In genomic region chr4:151917145-151917775, GRCh38 we compare ENCODE assay signal across 30 cellular contexts.
A peak's percentile ranks its signal among the peaks of the same experiment; 100 is the strongest.
DNase-seq lines count a peak whose midpoint lies in the region; ATAC-seq and TF ChIP-seq lines count a peak whose summit lies in the region.
"Had no signal": no experiment of that assay in that cellular context is flagged by ENCODE, and none has a peak within 500 bp of the region (broad histone marks: within the 10 kb centered on the region; RNA-seq: fewer than 3 reads in every experiment).

No MANE protein-coding gene starts in this region.

- peaks cover 8% of the 10 kb centered on the region for H3K4me1 ChIP-seq in Loucy (ENCODE audit: insufficient read depth, low read length, poor library complexity, severe bottlenecking)
- H3K4me1 ChIP-seq in CD8-positive, alpha-beta T cell (ENCODE audit: insufficient read depth, low read length) = no peaks in the 10 kb centered on the region
- H3K4me1 ChIP-seq: left ventricle myocardium inferior, SJCRH30, transverse colon had no signal

- POLR2A ChIA-PET in CD8-positive, alpha-beta T cell (lab: Charles Lee) = interaction anchor here (0.8 kb wide), 1 partner anchor 15 kb away, joined by 3 read pairs; no protein-coding TSS in a partner anchor

- H3K4me2 ChIP-seq in Loucy (ENCODE audit: low read depth, low read length, poor library complexity, severe bottlenecking) = no peak overlapping the region

- intact Hi-C loops in CD8-positive, alpha-beta T cell (cut with DNase I, micrococcal nuclease) = no loop called here

- H3K79me2 ChIP-seq in Loucy (ENCODE audit: insufficient read depth, low read length) = no peaks in the 10 kb centered on the region

- no peaks in the 10 kb centered on the region for H3K9me2 ChIP-seq in Loucy (replicated peaks; ENCODE audit: low read depth, low read length)

- H3F3A ChIP-seq in Loucy (ENCODE audit: low read depth) = no peaks in the 10 kb centered on the region

- no peak overlapping the region for H3K27ac Mint-ChIP-seq in CD8-positive, alpha-beta T cell
- no peak overlapping the region for H3K27ac Mint-ChIP-seq in nephron progenitor cell
- H3K27ac Mint-ChIP-seq: activated CD4-positive, alpha-beta T cell treated with anti-CD3 and anti-CD28 coated beads for 36 hours; activated CD8-positive, alpha-beta T cell treated with anti-CD3 and anti-CD28 coated beads, Interleukin-2, amount 10 ng/mL, durations not matched to agents 7 days and 5 days; activated naive CD8-positive, alpha-beta T cell; naive B cell; stimulated activated memory B cell treated with anti-CD40 and anti-IgM and Interleukin-4, amounts not matched to agents 10 μg/mL and 1 μg/mL and 100 μg/mL, for 72 hours had no signal

- no peak overlapping the region for H3K4me3 ChIP-seq in Loucy (ENCODE audit: low read length, poor library complexity, severe bottlenecking)
- no peak overlapping the region for H3K4me3 ChIP-seq in choroid plexus epithelial cell (ENCODE audit: low read depth, low read length)
- no peak overlapping the region for H3K4me3 ChIP-seq in CD8-positive, alpha-beta T cell (ENCODE audit: low read depth, low read length)
- H3K4me3 ChIP-seq: BLaER1 treated with 17β-estradiol and CSF1 and Interleukin-3, amounts not matched to agents 10 nM and 100 nM; coronary artery; left ventricle myocardium inferior; SJCRH30; transverse colon had no signal

- CTCF ChIA-PET in CD8-positive, alpha-beta T cell (lab: Charles Lee) = no interaction called here

- no peaks in the 10 kb centered on the region for H3K36me3 Mint-ChIP-seq in CD8-positive, alpha-beta T cell
- no peaks in the 10 kb centered on the region for H3K36me3 Mint-ChIP-seq in nephron progenitor cell (ENCODE audit: low read depth)
- H3K36me3 Mint-ChIP-seq: naive B cell; stimulated activated memory B cell treated with anti-CD40 and anti-IgM and Interleukin-4, amounts not matched to agents 10 μg/mL and 1 μg/mL and 100 μg/mL, for 72 hours had no signal

- no peaks in the 10 kb centered on the region for H3K9me3 ChIP-seq in Loucy (ENCODE audit: insufficient read depth, low read depth, low read length)
- no peaks in the 10 kb centered on the region for H3K9me3 ChIP-seq in CD8-positive, alpha-beta T cell (ENCODE audit: low read length)
- H3K9me3 ChIP-seq: SJCRH30, transverse colon had no signal

- no peak overlapping the region for H3K4me3 Mint-ChIP-seq in CD8-positive, alpha-beta T cell
- no peak overlapping the region for H3K4me3 Mint-ChIP-seq in nephron progenitor cell
- H3K4me3 Mint-ChIP-seq: activated CD4-positive, alpha-beta T cell treated with anti-CD3 and anti-CD28 coated beads for 36 hours; activated CD8-positive, alpha-beta T cell treated with anti-CD3 and anti-CD28 coated beads, Interleukin-2, amount 10 ng/mL, durations not matched to agents 7 days and 5 days; activated naive CD8-positive, alpha-beta T cell; naive B cell; stimulated activated memory B cell treated with anti-CD40 and anti-IgM and Interleukin-4, amounts not matched to agents 10 μg/mL and 1 μg/mL and 100 μg/mL, for 72 hours had no signal

- no peaks in the 10 kb centered on the region for H3K36me3 ChIP-seq in Loucy (ENCODE audit: insufficient read depth, low read length)
- H3K36me3 ChIP-seq in CD8-positive, alpha-beta T cell (ENCODE audit: insufficient read depth, low read length) = no peaks in the 10 kb centered on the region
- H3K36me3 ChIP-seq: BLaER1 treated with 17β-estradiol and CSF1 and Interleukin-3, amounts not matched to agents 10 nM and 100 nM; left ventricle myocardium inferior; SJCRH30; transverse colon had no signal

- no peaks in the 10 kb centered on the region for H3K27me3 Mint-ChIP-seq in CD8-positive, alpha-beta T cell (ENCODE audit: low read depth)
- peaks cover 7% of the 10 kb centered on the region for H3K27me3 Mint-ChIP-seq in nephron progenitor cell (ENCODE audit: low read depth, poor library complexity)
- H3K27me3 Mint-ChIP-seq: activated CD4-positive, alpha-beta T cell treated with anti-CD3 and anti-CD28 coated beads for 36 hours; activated naive CD8-positive, alpha-beta T cell had no signal

- 0 out of 2 replicates have a peak, but pooled peaks have one; percentile 22 for TF ChIP-seq CTCF in Loucy (conservative IDR thresholded peaks at IDR 0.05; ENCODE audit: low read length)
- TF ChIP-seq CTCF in choroid plexus epithelial cell (conservative IDR thresholded peaks at IDR 0.05; ENCODE audit: low read depth, low read length) = no peak
- no peak for TF ChIP-seq CTCF in CD8-positive, alpha-beta T cell (IDR thresholded peaks at IDR 0.05)
- TF ChIP-seq CTCF in nephron progenitor cell (IDR thresholded peaks at IDR 0.05) = no peak

- H3K27ac ChIP-seq in CD8-positive, alpha-beta T cell (ENCODE audit: low read depth, low read length) = no peak overlapping the region
- H3K27ac ChIP-seq: BLaER1 treated with 17β-estradiol and CSF1 and Interleukin-3, amounts not matched to agents 10 nM and 100 nM; coronary artery; epithelial cell of prostate; left ventricle myocardium inferior; SJCRH30; transverse colon had no signal

- no peaks in the 10 kb centered on the region for H4K20me1 ChIP-seq in Loucy (ENCODE audit: insufficient read depth, low read length, poor library complexity, severe bottlenecking)
- H4K20me1 ChIP-seq: BLaER1 treated with 17β-estradiol and CSF1 and Interleukin-3, amounts not matched to agents 10 nM and 100 nM had no signal

- peaks cover 3% of the 10 kb centered on the region for H3K4me1 Mint-ChIP-seq in CD8-positive, alpha-beta T cell (ENCODE audit: low read depth)
- peaks cover 7% of the 10 kb centered on the region for H3K4me1 Mint-ChIP-seq in nephron progenitor cell
- H3K4me1 Mint-ChIP-seq: stimulated activated memory B cell treated with anti-CD40 and anti-IgM and Interleukin-4, amounts not matched to agents 10 μg/mL and 1 μg/mL and 100 μg/mL, for 72 hours had no signal

- no peak overlapping the region for H2AFZ ChIP-seq in Loucy (ENCODE audit: low read length)

- no peak overlapping the region for H3K9ac ChIP-seq in Loucy (ENCODE audit: low read depth, low read length, poor library complexity, severe bottlenecking)
- H3K9ac ChIP-seq: BLaER1 treated with 17β-estradiol and CSF1 and Interleukin-3, amounts not matched to agents 10 nM and 100 nM had no signal

- no peaks in the 10 kb centered on the region for H3K9me3 Mint-ChIP-seq in CD8-positive, alpha-beta T cell
- peaks cover 18% of the 10 kb centered on the region for H3K9me3 Mint-ChIP-seq in nephron progenitor cell
- H3K9me3 Mint-ChIP-seq: naive B cell; stimulated activated memory B cell treated with anti-CD40 and anti-IgM and Interleukin-4, amounts not matched to agents 10 μg/mL and 1 μg/mL and 100 μg/mL, for 72 hours had no signal

- DNase-seq in choroid plexus epithelial cell (ENCODE audit: low read depth) = peak; percentile 47
- peak; percentile 42 for DNase-seq in myocyte (ENCODE audit: low read depth)
- no peak for DNase-seq in CD8-positive, alpha-beta T cell
- DNase-seq in nephron progenitor cell = no peak
- DNase-seq: activated CD4-positive, alpha-beta T cell treated with anti-CD3 and anti-CD28 coated beads for 36 hours; activated CD8-positive, alpha-beta T cell treated with anti-CD3 and anti-CD28 coated beads, Interleukin-2, amount 10 ng/mL, durations not matched to agents 7 days and 5 days; COR-L47; DMS53; effector memory CD4-positive, alpha-beta T cell; GF-D8; glutamatergic neuron; Kasumi-1; left ventricle myocardium inferior; MV-4-11; naive B cell; NCI-H146; NCI-H446; NCI-H774; occipital lobe; SJCRH30; SW 1271; transverse colon had no signal

- H3K27me3 ChIP-seq in Loucy (ENCODE audit: insufficient read depth, low read length, poor library complexity, severe bottlenecking) = no peaks in the 10 kb centered on the region
- no peaks in the 10 kb centered on the region for H3K27me3 ChIP-seq in CD8-positive, alpha-beta T cell (ENCODE audit: insufficient read depth, low read length)
- H3K27me3 ChIP-seq: BLaER1 treated with 17β-estradiol and CSF1 and Interleukin-3, amounts not matched to agents 10 nM and 100 nM; SJCRH30; transverse colon had no signal

- ATAC-seq in CD8-positive, alpha-beta T cell = no peak
- ATAC-seq in GM21423 (IDR thresholded peaks at IDR 0.05; ENCODE audit: unreplicated experiment) (no peak), GM21576 (IDR thresholded peaks at IDR 0.05; ENCODE audit: unreplicated experiment) (no peak)
- ATAC-seq: activated CD4-positive, alpha-beta T cell treated with anti-CD3 and anti-CD28 coated beads for 36 hours; activated CD8-positive, alpha-beta T cell treated with anti-CD3 and anti-CD28 coated beads, Interleukin-2, amount 10 ng/mL, durations not matched to agents 7 days and 5 days; stimulated activated memory B cell treated with anti-CD40 and anti-IgM and Interleukin-4, amounts not matched to agents 10 μg/mL and 1 μg/mL and 100 μg/mL, for 72 hours had no signal

Comparison
In these comparisons a context has a peak if more than half of its experiments do, and no peak if none do; other contexts are left out.
1. DNase-seq: peak in choroid plexus epithelial cell (single experiment) and myocyte (single experiment); none in CD8-positive, alpha-beta T cell (0 of 7) and nephron progenitor cell (single experiment).